Comparison of ENCODE assay signal across 1 cellular context in genomic region chr19:51695702-51696315, GRCh38.
TF ChIP-seq lines count a peak whose summit lies in the region.

No MANE protein-coding gene starts in this region.

TF ChIP-seq in SK-N-SH, 30 proteins besides CTCF, POLR2A, EP300 and RAD21:
- TF ChIP-seq, protein P1, sequence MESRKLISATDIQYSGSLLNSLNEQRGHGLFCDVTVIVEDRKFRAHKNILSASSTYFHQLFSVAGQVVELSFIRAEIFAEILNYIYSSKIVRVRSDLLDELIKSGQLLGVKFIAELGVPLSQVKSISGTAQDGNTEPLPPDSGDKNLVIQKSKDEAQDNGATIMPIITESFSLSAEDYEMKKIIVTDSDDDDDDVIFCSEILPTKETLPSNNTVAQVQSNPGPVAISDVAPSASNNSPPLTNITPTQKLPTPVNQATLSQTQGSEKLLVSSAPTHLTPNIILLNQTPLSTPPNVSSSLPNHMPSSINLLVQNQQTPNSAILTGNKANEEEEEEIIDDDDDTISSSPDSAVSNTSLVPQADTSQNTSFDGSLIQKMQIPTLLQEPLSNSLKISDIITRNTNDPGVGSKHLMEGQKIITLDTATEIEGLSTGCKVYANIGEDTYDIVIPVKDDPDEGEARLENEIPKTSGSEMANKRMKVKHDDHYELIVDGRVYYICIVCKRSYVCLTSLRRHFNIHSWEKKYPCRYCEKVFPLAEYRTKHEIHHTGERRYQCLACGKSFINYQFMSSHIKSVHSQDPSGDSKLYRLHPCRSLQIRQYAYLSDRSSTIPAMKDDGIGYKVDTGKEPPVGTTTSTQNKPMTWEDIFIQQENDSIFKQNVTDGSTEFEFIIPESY (IDR thresholded peaks at IDR 0.05; ENCODE audit: borderline replicate concordance, low read depth): no peak
- no peak for TF ChIP-seq TAF1 (IDR thresholded peaks at IDR 0.05; ENCODE audit: borderline replicate concordance, low read depth, low read length)
- TF ChIP-seq SMC3 (IDR thresholded peaks at IDR 0.05; ENCODE audit: low read depth, low read length): no peak
- no peak for TF ChIP-seq PBX3 (IDR thresholded peaks at IDR 0.05)
TF ChIP-seq in SK-N-SH: peak in this region for 0.
